ENCODE assay signal across 8 cellular contexts in genomic region chr5:176446884-176447537, GRCh38. TPM values are rescaled to one million over a fixed set of nuclear protein-coding genes. Genes with fewer than 3 reads are reported as not detected.
DNase-seq lines count a peak whose midpoint lies in the region; ATAC-seq and TF ChIP-seq lines count a peak whose summit lies in the region.

No MANE protein-coding gene starts in this region.

- TF ChIP-seq CTCF in AG10803 (conservative IDR thresholded peaks at IDR 0.05; ENCODE audit: low read length), result no peak
- no peak for TF ChIP-seq CTCF in gastroesophageal sphincter (IDR thresholded peaks at IDR 0.05)
- no peak for TF ChIP-seq CTCF in prostate gland (IDR thresholded peaks at IDR 0.05)

- H3K27ac ChIP-seq in gastroesophageal sphincter (peak overlapping the region; percentile 89 to 99 (median 96)), prostate gland (peak overlapping the region; percentile 94 to 95)

- peak; percentile 2 for ATAC-seq in HG03175 (IDR thresholded peaks at IDR 0.05; ENCODE audit: unreplicated experiment)
- ATAC-seq in gastroesophageal sphincter, result no peak
- ATAC-seq in HG03565 (IDR thresholded peaks at IDR 0.05; ENCODE audit: unreplicated experiment), result no peak

- intact Hi-C loops in prostate gland (cut with DNase I), result no loop called here

- H3K27me3 ChIP-seq in gastroesophageal sphincter (no peaks in the 10 kb centered on the region), prostate gland (replicated peaks; ENCODE audit: insufficient read depth) (no peaks in the 10 kb centered on the region)

- DNase-seq in AG10803 (ENCODE audit: low read depth) (no peak), activated T-cell treated with anti-CD3 and anti-CD28 coated beads for 48 hours (ENCODE audit: low read depth) (peak; percentile 3), prostate gland (ENCODE audit: low spot score) (no peak), RKO (ENCODE audit: low spot score) (no peak), midbrain (lab: John Stamatoyannopoulos, UW) (no peak)

- no peaks in the 10 kb centered on the region for H3K9me3 ChIP-seq in gastroesophageal sphincter
- H3K9me3 ChIP-seq in prostate gland, result no peaks in the 10 kb centered on the region

- TF ChIP-seq POLR2A in gastroesophageal sphincter (IDR thresholded peaks at IDR 0.05) (no peak), prostate gland (IDR thresholded peaks at IDR 0.05) (no peak)

- H3K4me1 ChIP-seq in gastroesophageal sphincter (peaks cover 0 to 40% (median 9%) of the 10 kb centered on the region in 3 donors), prostate gland (replicated peaks) (peaks cover 11% of the 10 kb centered on the region)

- H3K4me3 ChIP-seq in AG10803 (ENCODE audit: low read length), result peak overlapping the region; percentile 85
- H3K4me3 ChIP-seq in gastroesophageal sphincter, result peak overlapping the region; percentile 86 to 96
- peak overlapping the region; percentile 92 for H3K4me3 ChIP-seq in prostate gland

- WGBS in gastroesophageal sphincter (ENCODE audit: low coverage in 1 of 2), 2 donors, result 13 to 20% methylated on average over 9 to 20 of the region's 24 CpGs
- WGBS in prostate gland, result 19% methylated on average over 24 of the region's 24 CpGs

- no peak for TF ChIP-seq EP300 in gastroesophageal sphincter (IDR thresholded peaks at IDR 0.05)

- H3K36me3 ChIP-seq in gastroesophageal sphincter (no peaks in the 10 kb centered on the region), prostate gland (no peaks in the 10 kb centered on the region)

RNA-seq across cellular contexts. Expression of gene FAF2, which starts 1.2 kb away (rescaled TPM):
- total RNA-seq in gastroesophageal sphincter (10 to 100 TPM; 25.3 to 27.7 (median 25.5) TPM), prostate gland (10 to 100 TPM; 36.8 to 43.5 TPM)

RNA-seq across cellular contexts. Expression of gene CLTB, which starts 30.7 kb away (rescaled TPM):
- total RNA-seq in gastroesophageal sphincter, result 100 to 1,000 TPM; 222 to 285 (median 240) TPM
- 100 to 1,000 TPM; 105 to 125 TPM for total RNA-seq in prostate gland

RNA-seq across cellular contexts. Expression of gene HIGD2A, which starts 58.5 kb away (rescaled TPM):
- total RNA-seq in gastroesophageal sphincter (100 to 1,000 TPM in 3 of 4 donors, 10 to 100 TPM in 1; 87.1 to 190 (median 157) TPM), prostate gland (100 to 1,000 TPM; 172 to 203 TPM)

RNA-seq across cellular contexts. Expression of gene NOP16, which starts 58.6 kb away (rescaled TPM):
- total RNA-seq in gastroesophageal sphincter, result 10 to 100 TPM in 3 of 4 donors, 1 to 10 TPM in 1; 9.1 to 22.3 (median 14.3) TPM
- 10 to 100 TPM; 10.8 to 11.6 TPM for total RNA-seq in prostate gland
